ENCODE assay signal across 1 cellular context in the genomic region with DNA sequence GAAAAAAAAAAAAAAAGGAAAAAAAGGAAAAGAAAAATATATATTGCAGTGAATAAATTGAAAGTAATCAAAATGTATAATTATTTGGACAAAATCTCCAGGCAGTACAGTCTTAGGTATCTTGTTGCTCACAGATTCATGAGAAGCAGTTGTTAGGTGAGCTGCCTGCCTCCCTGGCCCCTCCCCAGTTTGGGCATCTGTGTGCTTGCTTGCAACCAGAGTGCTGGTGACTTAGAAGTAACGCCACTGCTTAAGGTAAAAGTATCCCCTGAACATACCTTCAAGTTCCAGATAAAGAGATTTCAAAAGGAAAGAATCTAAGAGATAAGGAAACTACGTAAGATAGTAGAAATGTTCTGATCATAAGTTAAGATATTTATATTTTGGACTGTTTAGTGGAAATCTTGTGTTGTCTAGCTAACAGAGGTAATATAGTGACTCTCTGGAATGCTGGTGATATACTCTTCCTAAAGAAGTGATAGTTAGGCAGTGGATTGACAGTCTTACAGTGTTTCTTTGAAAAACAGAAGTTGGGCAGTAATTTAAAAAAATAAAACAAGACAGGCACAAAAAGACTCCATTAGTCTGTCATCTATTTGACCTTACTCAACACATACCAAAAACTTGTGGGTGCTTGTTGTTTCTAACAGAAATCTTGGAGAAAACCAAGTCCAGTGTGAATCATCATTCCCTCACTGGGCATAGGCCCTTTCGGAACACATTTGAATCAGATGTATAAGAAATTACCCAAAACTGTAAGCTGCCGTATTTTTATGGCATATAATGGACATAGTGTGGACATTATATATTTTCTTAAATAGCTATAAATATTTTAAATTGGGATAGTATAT.
TF ChIP-seq lines count a peak whose summit lies in the region.

No MANE protein-coding gene starts in this region.

TF ChIP-seq in IMR-90, 13 proteins besides CTCF, POLR2A, EP300 and RAD21 (continued from another document):
- TF ChIP-seq ELK1 (IDR thresholded peaks at IDR 0.05; ENCODE audit: borderline replicate concordance, low read depth, low read length), result no peak
- no peak for TF ChIP-seq CHD1 (IDR thresholded peaks at IDR 0.05; ENCODE audit: low read depth, low read length)
- no peak for TF ChIP-seq RFX5 (IDR thresholded peaks at IDR 0.05; ENCODE audit: low read depth, low read length)
- no peak for TF ChIP-seq BHLHE40 (IDR thresholded peaks at IDR 0.05; ENCODE audit: low read depth, low read length)
